ENCODE assay signal across 9 cellular contexts in genomic region chr6:125421853-125422252, GRCh38.
DNase-seq lines count a peak whose midpoint lies in the region; ATAC-seq and TF ChIP-seq lines count a peak whose summit lies in the region.
"Had no signal": no experiment of that assay in that cellular context is flagged by ENCODE, and none has a peak within 500 bp of the region (broad histone marks: within the 10 kb centered on the region; RNA-seq: fewer than 3 reads in every experiment).

No MANE protein-coding gene starts in this region.

- TF ChIP-seq CTCF in cardiac fibroblast (IDR thresholded peaks at IDR 0.05; ENCODE audit: low read depth, low read length), result no peak
- TF ChIP-seq CTCF in thoracic aorta (IDR thresholded peaks at IDR 0.05), result no peak

- H3K27me3 ChIP-seq in iPS-20b (ENCODE audit: insufficient read depth, low read length) (no peaks in the 10 kb centered on the region), thoracic aorta (replicated peaks; ENCODE audit: insufficient read depth) (no peaks in the 10 kb centered on the region)
- H3K27me3 ChIP-seq: tibial nerve had no signal

- H3K9me3 ChIP-seq in iPS-20b (ENCODE audit: insufficient read depth, low read depth, low read length) (no peaks in the 10 kb centered on the region), thoracic aorta (no peaks in the 10 kb centered on the region)
- H3K9me3 ChIP-seq: tibial nerve had no signal

- ATAC-seq in thoracic aorta (ENCODE audit: insufficient number of reproducible peaks, low FRiP score, low read depth) (peak; percentile 64), GM19324 (IDR thresholded peaks at IDR 0.05; ENCODE audit: low FRiP score, unreplicated experiment) (no peak), HG02588 (IDR thresholded peaks at IDR 0.05; ENCODE audit: unreplicated experiment) (no peak)

- H3K4me3 ChIP-seq in cardiac fibroblast (replicated peaks in 1 of 2; ENCODE audit: low read depth in 2 of 2, low read length in 2 of 2) (no peak overlapping the region), iPS-20b (ENCODE audit: low read length) (peak overlapping the region; percentile 12; the same call in 1 of the 2 replicates), thoracic aorta (peak overlapping the region; percentile 53)
- H3K4me3 ChIP-seq: tibial nerve had no signal

- H3K9ac ChIP-seq in iPS-20b (ENCODE audit: low read depth, low read length), result peak overlapping the region; percentile 43; the same call in 1 of the 2 replicates

- DNase-seq in LHCN-M2 (ENCODE audit: low read depth) (peak; percentile 8), cardiac fibroblast (ENCODE audit: low read depth in 2 of 2) (peak; percentile 14 to 55), thoracic aorta (ENCODE audit: low spot score) (peak; percentile 38), NCI-H526 (lab: John Stamatoyannopoulos, UW) (no peak)
- DNase-seq: stimulated activated CD4-positive, alpha-beta T cell treated with anti-CD3 and anti-CD28 coated beads, Interleukin-15, amount 100 ng/mL, for 24 hours had no signal

- H3K4me1 ChIP-seq in iPS-20b (ENCODE audit: insufficient read depth, low read length) (peaks cover 17% of the 10 kb centered on the region), thoracic aorta (ENCODE audit: control insufficient read depth in 1 of 2, low read depth in 2 of 2) (peaks cover 12 to 50% of the 10 kb centered on the region in 2 donors)

- no peaks in the 10 kb centered on the region for H3K36me3 ChIP-seq in iPS-20b (ENCODE audit: insufficient read depth, low read depth, low read length)
- H3K36me3 ChIP-seq in thoracic aorta, result no peaks in the 10 kb centered on the region
- H3K36me3 ChIP-seq: tibial nerve had no signal

- H3K27ac ChIP-seq in iPS-20b (ENCODE audit: low read length) (peak overlapping the region; percentile 0), thoracic aorta (peak overlapping the region; percentile 40 to 57)

Comparison
In these comparisons a context has a peak if more than half of its experiments do, and no peak if none do; other contexts are left out.
1. DNase-seq: peak in LHCN-M2 (single experiment), cardiac fibroblast (2 of 2) and thoracic aorta (single experiment); none in NCI-H526 (0 of 2).
2. H3K4me3 ChIP-seq: peak in iPS-20b (single experiment) and thoracic aorta (single experiment); none in cardiac fibroblast (0 of 2).